7 cellular contexts compared by ENCODE assay signal in the genomic region with DNA sequence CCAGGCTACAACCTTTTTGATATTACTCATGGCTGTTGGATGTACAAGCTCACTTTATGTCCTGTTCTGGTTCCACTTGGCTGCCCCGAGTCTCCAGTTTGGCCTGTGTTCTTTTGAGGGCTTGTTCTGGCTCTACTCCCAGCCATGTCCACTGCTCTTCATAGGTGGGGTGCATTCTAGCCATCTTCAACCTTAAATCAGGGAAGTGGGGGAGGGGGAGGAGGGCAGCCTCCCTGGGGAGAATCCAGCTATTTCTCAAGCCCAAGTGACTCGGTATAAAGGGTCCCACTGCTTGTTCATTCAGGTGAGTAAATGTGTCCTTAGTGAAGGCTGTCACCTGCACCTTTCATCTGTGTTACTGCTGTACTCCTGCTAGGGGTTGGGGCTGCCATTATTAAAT.
DNase-seq lines count a peak whose midpoint lies in the region; TF ChIP-seq lines count a peak whose summit lies in the region.
"Not testable (repeated sequence)": the region's sequence is repeated elsewhere in the genome, so short reads cannot be mapped to it uniquely, and the experiment has no call there.

No MANE protein-coding gene starts in this region.

- H3K4me3 Mint-ChIP-seq in endothelial cell (ENCODE audit: unreplicated experiment); osteocyte (ENCODE audit: unreplicated experiment): not testable (repeated sequence)

- H3K36me3 Mint-ChIP-seq in endothelial cell (ENCODE audit: low read depth, unreplicated experiment); osteocyte (ENCODE audit: unreplicated experiment): not testable (repeated sequence)

- not testable (repeated sequence) for H3K27me3 ChIP-seq in thyroid gland

- in situ Hi-C loops in Caki2 (cut with HindIII; ENCODE audit: low pct_unique_long_range_greater_than_20kb, low sequenced_read_pairs) = not testable (repeated sequence)

- H3K4me3 ChIP-seq in thyroid gland (replicated peaks in 1 of 3) = not testable (repeated sequence)

- H3K9me3 ChIP-seq in thyroid gland = not testable (repeated sequence)

- H3K27ac ChIP-seq in thyroid gland = not testable (repeated sequence)

- TF ChIP-seq POLR2A in thyroid gland (IDR thresholded peaks at IDR 0.05) = not testable (repeated sequence)

- TF ChIP-seq CTCF in endothelial cell (IDR thresholded peaks at IDR 0.05; ENCODE audit: unreplicated experiment); osteocyte (IDR thresholded peaks at IDR 0.05); thyroid gland (IDR thresholded peaks at IDR 0.05): not testable (repeated sequence)

- H3K27me3 Mint-ChIP-seq in endothelial cell (ENCODE audit: unreplicated experiment); osteocyte (ENCODE audit: unreplicated experiment): not testable (repeated sequence)

- DNase-seq in Caki2 (ENCODE audit: low read depth) (peak; percentile 25), endothelial cell (ENCODE audit: low spot score) (peak; percentile 1), kidney tubule cell (ENCODE audit: low spot score) (peak; percentile 62), osteocyte (ENCODE audit: extremely low spot score, unreplicated experiment) (peak; percentile 89), thyroid gland (peak; percentile 18 to 44)
- peak; percentile 52 for DNase-seq in activated CD8-positive, alpha-beta memory T cell treated with anti-CD3 and anti-CD28 coated beads for 24 hours
- DNase-seq in activated naive CD4-positive, alpha-beta T cell treated with Interleukin-2 at 50 U/mL for 16 hours = peak; percentile 1

- not testable (repeated sequence) for H3K9me3 Mint-ChIP-seq in endothelial cell (ENCODE audit: unreplicated experiment); osteocyte (ENCODE audit: unreplicated experiment)

- not testable (repeated sequence) for H3K4me1 Mint-ChIP-seq in endothelial cell (ENCODE audit: unreplicated experiment); osteocyte (ENCODE audit: unreplicated experiment)

- not testable (repeated sequence) for H3K36me3 ChIP-seq in thyroid gland

- H3K4me1 ChIP-seq in thyroid gland = not testable (repeated sequence)

- WGBS in thyroid gland, 2 donors = 45 to 55% methylated on average over 2 of the region's 2 CpGs

- H3K27ac Mint-ChIP-seq in endothelial cell (ENCODE audit: unreplicated experiment); osteocyte (ENCODE audit: unreplicated experiment): not testable (repeated sequence)

- intact Hi-C loops in thyroid gland (cut with DNase I) = not testable (repeated sequence)

Comparison
In these comparisons a context has a peak if more than half of its experiments do, and no peak if none do; other contexts are left out.
1. DNase-seq: peak in every context shown above with its lines; median percentile 89 in osteocyte; 62 in kidney tubule cell; 52 in activated CD8-positive, alpha-beta memory T cell treated with anti-CD3 and anti-CD28 coated beads for 24 hours; 31 in thyroid gland; 25 in Caki2; 1 in activated naive CD4-positive, alpha-beta T cell treated with Interleukin-2 at 50 U/mL for 16 hours; 1 in endothelial cell.